In the genomic region with DNA sequence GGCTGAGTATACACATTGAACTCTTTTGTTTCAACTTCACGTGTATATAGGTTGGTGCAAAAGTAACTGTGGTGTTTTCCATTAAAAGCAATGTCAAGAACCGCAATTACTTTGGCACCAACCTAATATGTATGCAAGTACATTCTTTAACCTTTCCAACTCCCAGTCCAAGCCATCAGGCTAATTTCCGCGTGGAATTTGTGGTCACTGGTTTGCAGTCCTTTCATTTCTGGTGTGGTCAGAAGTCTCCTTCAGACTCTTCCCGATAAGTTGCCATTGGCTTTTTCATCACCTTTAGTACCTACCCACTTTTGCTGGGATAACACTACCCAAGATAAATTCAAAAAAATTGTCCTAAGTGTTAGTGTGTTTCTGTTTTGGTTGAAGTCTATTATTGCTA, we compare ENCODE assay signal across 13 cellular contexts.
DNase-seq lines count a peak whose midpoint lies in the region; ATAC-seq and TF ChIP-seq lines count a peak whose summit lies in the region.
"Had no signal": no experiment of that assay in that cellular context is flagged by ENCODE, and none has a peak within 500 bp of the region (broad histone marks: within the 10 kb centered on the region; RNA-seq: fewer than 3 reads in every experiment).

No MANE protein-coding gene starts in this region.

- no peak overlapping the region for H3K9ac ChIP-seq in BLaER1
- H3K9ac ChIP-seq in Loucy (ENCODE audit: low read depth, low read length, poor library complexity, severe bottlenecking), result no peak overlapping the region
- H3K9ac ChIP-seq: parathyroid adenoma had no signal

- no peaks in the 10 kb centered on the region for H3K79me2 ChIP-seq in Loucy (ENCODE audit: insufficient read depth, low read length)
- H3K79me2 ChIP-seq: parathyroid adenoma had no signal

- H3K27ac Mint-ChIP-seq in brain, result peak overlapping the region in 3 of 5 experiments; percentile 51 to 89 (median 86)
- peak overlapping the region; percentile 90 to 95 for H3K27ac Mint-ChIP-seq in natural killer cell treated with Interleukin-12 subunit alpha and Interleukin-12 subunit beta and Interleukin-15 and Interleukin-18, amount 100 ng/mL, for 72 hours

- H3K36me3 ChIP-seq in BLaER1 (no peaks in the 10 kb centered on the region), Loucy (ENCODE audit: insufficient read depth, low read length) (no peaks in the 10 kb centered on the region; the same call in 1 of the 2 replicates)

- peaks cover 22% of the 10 kb centered on the region for H3K4me1 ChIP-seq in BLaER1
- H3K4me1 ChIP-seq in Loucy (ENCODE audit: insufficient read depth, low read length, poor library complexity, severe bottlenecking), result peaks cover 15% of the 10 kb centered on the region

- no peak for ATAC-seq in natural killer cell treated with Interleukin-12 subunit alpha and Interleukin-12 subunit beta and Interleukin-15 and Interleukin-18, amount 100 ng/mL, for 72 hours
- no peak for ATAC-seq in GM19395 (IDR thresholded peaks at IDR 0.05; ENCODE audit: unreplicated experiment)

- no peaks in the 10 kb centered on the region for H3K9me3 Mint-ChIP-seq in brain
- H3K9me3 Mint-ChIP-seq in natural killer cell treated with Interleukin-12 subunit alpha and Interleukin-12 subunit beta and Interleukin-15 and Interleukin-18, amount 100 ng/mL, for 72 hours, result no peaks in the 10 kb centered on the region

- no peak overlapping the region for H3K4me3 Mint-ChIP-seq in brain
- H3K4me3 Mint-ChIP-seq in natural killer cell treated with Interleukin-12 subunit alpha and Interleukin-12 subunit beta and Interleukin-15 and Interleukin-18, amount 100 ng/mL, for 72 hours, result peak overlapping the region; percentile 70

- H3K27ac ChIP-seq in BLaER1, result no peak overlapping the region

- H3K4me2 ChIP-seq in BLaER1 (peak overlapping the region; percentile 92), Loucy (ENCODE audit: low read depth, low read length, poor library complexity, severe bottlenecking) (peak overlapping the region; percentile 60)

- no peaks in the 10 kb centered on the region for H3K9me2 ChIP-seq in Loucy (replicated peaks; ENCODE audit: low read depth, low read length)

- DNase-seq in natural killer cell treated with Interleukin-12 subunit alpha and Interleukin-12 subunit beta and Interleukin-15 and Interleukin-18, amount 100 ng/mL, for 72 hours (ENCODE audit: low spot score), result peak; percentile 12
- no peak for DNase-seq in DMS53 (lab: John Stamatoyannopoulos, UW)
- no peak for DNase-seq in iPS-NIHi11 (ENCODE audit: low spot score)
- no peak for DNase-seq in pons (ENCODE audit: low spot score)
- DNase-seq: IMR-90, NCI-H1417 treated with DMSO at 0.1 percent for 48 hours, NCI-H446 treated with DMSO at 0.1 percent for 48 hours had no signal

- no peak overlapping the region for H3K4me3 ChIP-seq in BLaER1
- H3K4me3 ChIP-seq in Loucy (ENCODE audit: low read length, poor library complexity, severe bottlenecking), result no peak overlapping the region
- H3K4me3 ChIP-seq: GM12878 had no signal

- H3F3A ChIP-seq in Loucy (ENCODE audit: low read depth), result no peaks in the 10 kb centered on the region

- no peaks in the 10 kb centered on the region for H3K27me3 Mint-ChIP-seq in brain
- H3K27me3 Mint-ChIP-seq in natural killer cell treated with Interleukin-12 subunit alpha and Interleukin-12 subunit beta and Interleukin-15 and Interleukin-18, amount 100 ng/mL, for 72 hours, result no peaks in the 10 kb centered on the region

- no peaks in the 10 kb centered on the region for H3K36me3 Mint-ChIP-seq in brain
- no peaks in the 10 kb centered on the region for H3K36me3 Mint-ChIP-seq in natural killer cell treated with Interleukin-12 subunit alpha and Interleukin-12 subunit beta and Interleukin-15 and Interleukin-18, amount 100 ng/mL, for 72 hours

- H2AFZ ChIP-seq in Loucy (ENCODE audit: low read length), result no peak overlapping the region
- H2AFZ ChIP-seq: parathyroid adenoma had no signal

- H4K20me1 ChIP-seq in BLaER1, result no peaks in the 10 kb centered on the region
- H4K20me1 ChIP-seq in Loucy (ENCODE audit: insufficient read depth, low read length, poor library complexity, severe bottlenecking), result no peaks in the 10 kb centered on the region

- TF ChIP-seq CTCF in Loucy (conservative IDR thresholded peaks at IDR 0.05; ENCODE audit: low read length) (no peak), brain (conservative IDR thresholded peaks at IDR 0.05) (no peak)

- H3K27me3 ChIP-seq in BLaER1, result no peaks in the 10 kb centered on the region
- no peaks in the 10 kb centered on the region for H3K27me3 ChIP-seq in Loucy (ENCODE audit: insufficient read depth, low read length, poor library complexity, severe bottlenecking)

- H3K9me3 ChIP-seq in BLaER1 (no peaks in the 10 kb centered on the region), Loucy (ENCODE audit: insufficient read depth, low read depth, low read length) (no peaks in the 10 kb centered on the region)

- peaks cover 54% of the 10 kb centered on the region for H3K4me1 Mint-ChIP-seq in brain
- H3K4me1 Mint-ChIP-seq in natural killer cell treated with Interleukin-12 subunit alpha and Interleukin-12 subunit beta and Interleukin-15 and Interleukin-18, amount 100 ng/mL, for 72 hours (ENCODE audit: low read depth in 2 of 2), result peaks cover 59% of the 10 kb centered on the region in 2 donors
